Comparison of ENCODE assay signal across 10 cellular contexts in genomic region chr5:95238560-95239325, GRCh38. TPM values are rescaled to one million over a fixed set of nuclear protein-coding genes. Genes with fewer than 3 reads are reported as not detected.
DNase-seq lines count a peak whose midpoint lies in the region; ATAC-seq and TF ChIP-seq lines count a peak whose summit lies in the region.
"Had no signal": no experiment of that assay in that cellular context is flagged by ENCODE, and none has a peak within 500 bp of the region (broad histone marks: within the 10 kb centered on the region; RNA-seq: fewer than 3 reads in every experiment).

No MANE protein-coding gene starts in this region.

- no peak overlapping the region for H3K4me3 ChIP-seq in ovary
- H3K4me3 ChIP-seq in adrenal gland = no peak overlapping the region

- TF ChIP-seq POLR2A in ovary (IDR thresholded peaks at IDR 0.05) = no peak
- no peak for TF ChIP-seq POLR2A in adrenal gland (IDR thresholded peaks at IDR 0.05)

- no peak for TF ChIP-seq EP300 in ovary (IDR thresholded peaks at IDR 0.05)

- intact Hi-C loops in ovary (cut with DNase I) = no loop called here
- intact Hi-C loops in adrenal gland (cut with DNase I) = no loop called here

- peak; percentile 42 for DNase-seq in DMS 273 (lab: John Stamatoyannopoulos, UW; ENCODE audit: unreplicated experiment)
- no peak for DNase-seq in DMS 273 treated with DMSO at 0.1 percent for 48 hours (lab: John Stamatoyannopoulos, UW)
- DNase-seq in NAMALWA (ENCODE audit: low spot score) = peak; percentile 55
- peak; percentile 89 for DNase-seq in dermis blood vessel endothelial cell
- peak; percentile 23 for DNase-seq in renal cortical epithelial cell (ENCODE audit: low read depth)
- DNase-seq in ovary = no peak
- DNase-seq in adrenal gland = no peak
- DNase-seq: 8988T had no signal

- H3K27me3 ChIP-seq in ovary (no peaks in the 10 kb centered on the region), adrenal gland (no peaks in the 10 kb centered on the region)

- H3K9me3 ChIP-seq in ovary (no peaks in the 10 kb centered on the region), adrenal gland (replicated peaks in 1 of 3) (no peaks in the 10 kb centered on the region)

- H3K27ac ChIP-seq in ovary (no peak overlapping the region), adrenal gland (no peak overlapping the region)

- H3K36me3 ChIP-seq in ovary (no peaks in the 10 kb centered on the region), adrenal gland (replicated peaks in 1 of 2) (no peaks in the 10 kb centered on the region)

- TF ChIP-seq CTCF in ovary (IDR thresholded peaks at IDR 0.05) = no peak
- no peak for TF ChIP-seq CTCF in adrenal gland (IDR thresholded peaks at IDR 0.05)

- 52 to 57% (median 55%) methylated on average over 10 of the region's 10 CpGs for WGBS in ovary, 3 donors
- 50 to 62% (median 59%) methylated on average over 10 of the region's 10 CpGs for WGBS in adrenal gland, 4 donors

- H3K4me1 ChIP-seq in ovary (ENCODE audit: insufficient read depth) (no peaks in the 10 kb centered on the region), adrenal gland (replicated peaks in 1 of 2) (no peaks in the 10 kb centered on the region)

- no peak for ATAC-seq in HG03432 (IDR thresholded peaks at IDR 0.05; ENCODE audit: unreplicated experiment)
- ATAC-seq: activated CD4-positive, CD25-positive, alpha-beta regulatory T cell treated with anti-CD3 and anti-CD28 coated beads, Interleukin-2, amount 50 U/mL, for 24 hours had no signal

RNA-seq across cellular contexts. Expression of gene MCTP1, which starts 46.2 kb away (rescaled TPM):
- total RNA-seq in dermis blood vessel endothelial cell (191 and 255 TPM in 2 replicates), renal cortical epithelial cell (8.3 and 22.3 TPM in 2 replicates), ovary (10 to 100 TPM in 1 of 7 donors, 1 to 10 TPM in 6; 1.7 to 11.4 (median 5.1) TPM), adrenal gland (10 to 100 TPM in 2 of 8 donors, 1 to 10 TPM in 6; 4.5 to 20.1 (median 6.4) TPM)
- polyA plus RNA-seq in ovary (1 to 10 TPM; 2.7 to 5.0 TPM), adrenal gland (1 to 10 TPM; 1.2 to 2.4 (median 1.5) TPM)

Comparison
In these comparisons a context has a peak if more than half of its experiments do, and no peak if none do; other contexts are left out.
1. DNase-seq: peak in DMS 273 (single experiment), NAMALWA (single experiment), dermis blood vessel endothelial cell (single experiment) and renal cortical epithelial cell (single experiment); none in DMS 273 treated with DMSO at 0.1 percent for 48 hours (single experiment), ovary (0 of 5) and adrenal gland (0 of 7).